In genomic region chr18:78477840-78478239, GRCh38 we compare ENCODE assay signal across 24 cellular contexts.
DNase-seq lines count a peak whose midpoint lies in the region; ATAC-seq, FAIRE-seq and TF ChIP-seq lines count a peak whose summit lies in the region.
"Had no signal": no experiment of that assay in that cellular context is flagged by ENCODE, and none has a peak within 500 bp of the region (broad histone marks: within the 10 kb centered on the region; RNA-seq: fewer than 3 reads in every experiment).

No MANE protein-coding gene starts in this region.

- H3K36me3 Mint-ChIP-seq in progenitor cell of endocrine pancreas (ENCODE audit: insufficient read depth) (no peaks in the 10 kb centered on the region), T-helper 17 cell (ENCODE audit: low read depth) (no peaks in the 10 kb centered on the region)
- H3K36me3 Mint-ChIP-seq: CD4-positive, CD25-positive, alpha-beta regulatory T cell; CD8-positive, alpha-beta T cell had no signal

- H2BK5ac ChIP-seq in H1 (ENCODE audit: low read depth, low read length) = no peak overlapping the region
- no peak overlapping the region for H2BK5ac ChIP-seq in neuronal stem cell (ENCODE audit: low read length)

- H3K4me1 ChIP-seq in H1 (replicated peaks in 1 of 4; ENCODE audit: control insufficient read depth in 3 of 4, insufficient read depth in 4 of 4, low read length in 3 of 4) (no peaks in the 10 kb centered on the region), lung (ENCODE audit: control insufficient read depth in 2 of 2, insufficient read depth in 2 of 2, low read length in 2 of 2) (no peaks in the 10 kb centered on the region), neuronal stem cell (ENCODE audit: control insufficient read depth in 2 of 2, insufficient read depth in 1 of 2, low read depth in 1 of 2, low read length in 2 of 2) (peaks cover 0 to 2% of the 10 kb centered on the region in 2 donors)
- H3K4me1 ChIP-seq: BLaER1, Caco-2 had no signal

- TF ChIP-seq EP300 in H1 (IDR thresholded peaks at IDR 0.05; ENCODE audit: borderline replicate concordance in 1 of 2, low read depth in 2 of 2, low read length in 2 of 2) = no peak

- H3K36me3 ChIP-seq in H1 (ENCODE audit: control insufficient read depth in 2 of 4, insufficient read depth in 4 of 4, low read length in 3 of 4) (no peaks in the 10 kb centered on the region), lung (ENCODE audit: control insufficient read depth in 2 of 2, insufficient read depth in 2 of 2, low read length in 2 of 2) (no peaks in the 10 kb centered on the region), neuronal stem cell (replicated peaks in 1 of 2; ENCODE audit: control insufficient read depth in 2 of 2, insufficient read depth in 2 of 2, low read length in 2 of 2) (no peaks in the 10 kb centered on the region)
- H3K36me3 ChIP-seq: BLaER1 had no signal

- H4K8ac ChIP-seq in H1 (ENCODE audit: extremely low read depth, insufficient read depth, low read length) (peak overlapping the region; percentile 28; the same call in 1 of the 2 replicates), neuronal stem cell (ENCODE audit: low read depth, low read length) (no peak overlapping the region)

- TF ChIP-seq CTCF in H1 (IDR thresholded peaks at IDR 0.05; ENCODE audit: control extremely low read depth in 1 of 3, insufficient read depth in 1 of 3, low read depth in 1 of 3, low read length in 3 of 3) (no peak), lung (IDR thresholded peaks at IDR 0.05; ENCODE audit: control extremely low read depth, extremely low read depth) (no peak), progenitor cell of endocrine pancreas (IDR thresholded peaks at IDR 0.05; ENCODE audit: unreplicated experiment) (no peak)

- H3K27me3 ChIP-seq in H1 (replicated peaks in 1 of 4; ENCODE audit: control insufficient read depth in 3 of 4, extremely low read depth in 1 of 4, insufficient read depth in 3 of 4, low read length in 3 of 4) = no peaks in the 10 kb centered on the region
- no peaks in the 10 kb centered on the region for H3K27me3 ChIP-seq in lung (ENCODE audit: control insufficient read depth, insufficient read depth)
- no peaks in the 10 kb centered on the region for H3K27me3 ChIP-seq in neuronal stem cell (ENCODE audit: control insufficient read depth in 3 of 3, insufficient read depth in 3 of 3, low read depth in 1 of 3, low read length in 3 of 3)
- H3K27me3 ChIP-seq: BLaER1 had no signal

- no peak overlapping the region for H3K4ac ChIP-seq in H1 (replicated peaks; ENCODE audit: insufficient read length, low read depth, low read length)
- H3K4ac ChIP-seq in neuronal stem cell (ENCODE audit: low read length) = no peak overlapping the region

- no peaks in the 10 kb centered on the region for H3K79me2 ChIP-seq in H1 (ENCODE audit: control insufficient read depth in 1 of 2, insufficient read depth in 2 of 2, low read length in 2 of 2)

- no peaks in the 10 kb centered on the region for H4K20me1 ChIP-seq in H1 (replicated peaks in 1 of 2; ENCODE audit: control insufficient read depth in 1 of 2, insufficient read depth in 2 of 2, low read length in 2 of 2)
- H4K20me1 ChIP-seq: BLaER1 had no signal

- H3K9ac ChIP-seq in H1 (replicated peaks in 1 of 4; ENCODE audit: extremely low read depth in 1 of 4, low read depth in 3 of 4, low read length in 3 of 4) = no peak overlapping the region
- H3K9ac ChIP-seq in neuronal stem cell (ENCODE audit: low read depth, low read length, poor library complexity) = no peak overlapping the region
- H3K9ac ChIP-seq: BLaER1, GM23248 had no signal

- H3K23ac ChIP-seq in H1 (ENCODE audit: insufficient read length) (no peak overlapping the region), neuronal stem cell (ENCODE audit: low read depth, low read length, poor library complexity) (no peak overlapping the region)

- no peak overlapping the region for H4K91ac ChIP-seq in H1 (replicated peaks; ENCODE audit: insufficient read length, low read length)
- no peak overlapping the region for H4K91ac ChIP-seq in neuronal stem cell (ENCODE audit: low read depth, low read length, poor library complexity)

- H3K27me3 Mint-ChIP-seq in progenitor cell of endocrine pancreas (no peaks in the 10 kb centered on the region), T-helper 17 cell (no peaks in the 10 kb centered on the region)
- H3K27me3 Mint-ChIP-seq: B cell; CD4-positive, CD25-positive, alpha-beta regulatory T cell had no signal

- no peak overlapping the region for H2AFZ ChIP-seq in H1 (ENCODE audit: low read length)
- H2AFZ ChIP-seq in neuronal stem cell (ENCODE audit: low read length) = no peak overlapping the region
- H2AFZ ChIP-seq: GM23248 had no signal

- no peak overlapping the region for H3K56ac ChIP-seq in H1 (replicated peaks; ENCODE audit: insufficient read length, low read depth, low read length)

- H2AK5ac ChIP-seq in H1 (ENCODE audit: low read depth, low read length) (no peak overlapping the region), neuronal stem cell (ENCODE audit: low read depth, low read length) (no peak overlapping the region)

- H3K4me1 Mint-ChIP-seq in progenitor cell of endocrine pancreas (ENCODE audit: low read depth) = no peaks in the 10 kb centered on the region
- no peaks in the 10 kb centered on the region for H3K4me1 Mint-ChIP-seq in T-helper 17 cell
- H3K4me1 Mint-ChIP-seq: B cell; CD4-positive, CD25-positive, alpha-beta regulatory T cell; H9 had no signal

- no peak overlapping the region for H3K4me3 Mint-ChIP-seq in progenitor cell of endocrine pancreas (ENCODE audit: low read depth)
- no peak overlapping the region for H3K4me3 Mint-ChIP-seq in T-helper 17 cell
- H3K4me3 Mint-ChIP-seq: B cell; CD4-positive, CD25-positive, alpha-beta regulatory T cell; CD8-positive, alpha-beta T cell; H9 had no signal

- no peak for TF ChIP-seq POLR2A in H1 (IDR thresholded peaks at IDR 0.05; ENCODE audit: control extremely low read depth in 1 of 2, low read depth in 2 of 2, low read length in 2 of 2)

- no peaks in the 10 kb centered on the region for H3K9me3 Mint-ChIP-seq in progenitor cell of endocrine pancreas (ENCODE audit: low read depth)
- H3K9me3 Mint-ChIP-seq: CD8-positive, alpha-beta T cell; H9 had no signal

- H3K9me3 ChIP-seq in H1 (ENCODE audit: insufficient read depth in 2 of 2, low read depth in 1 of 2, low read length in 1 of 2) (no peaks in the 10 kb centered on the region; a peak in 2 of 4 replicates), lung (ENCODE audit: control insufficient read depth in 2 of 2, insufficient read depth in 1 of 2, low read length in 1 of 2) (peaks cover 0 to 2% of the 10 kb centered on the region in 2 donors), neuronal stem cell (replicated peaks in 1 of 2; ENCODE audit: control insufficient read depth in 2 of 2, insufficient read depth in 1 of 2, low read depth in 1 of 2, low read length in 2 of 2) (peaks cover 0 to 5% of the 10 kb centered on the region in 2 donors), T-helper 17 cell (ENCODE audit: control insufficient read depth, low read length, poor library complexity, severe bottlenecking) (no peaks in the 10 kb centered on the region)
- H3K9me3 ChIP-seq: BLaER1, Caco-2 had no signal

- ATAC-seq in lung (ENCODE audit: insufficient read depth, low FRiP score) = no peak
- no peak for ATAC-seq in T-helper 17 cell
- ATAC-seq: CD8-positive, alpha-beta T cell; GM12878; HCT116 had no signal

- no peak overlapping the region for H3K18ac ChIP-seq in H1 (ENCODE audit: extremely low read depth, low read length)
- H3K18ac ChIP-seq in neuronal stem cell (ENCODE audit: low read length) = peak overlapping the region; percentile 74

- H3K79me1 ChIP-seq in H1 (ENCODE audit: low read depth, low read length) (no peaks in the 10 kb centered on the region), neuronal stem cell (ENCODE audit: low read depth, low read length) (no peaks in the 10 kb centered on the region)

- POLR2A ChIA-PET in H1 (lab: Charles Lee; ENCODE audit: partially characterized antibody) = no interaction called here

- H2BK120ac ChIP-seq in H1 (replicated peaks; ENCODE audit: low read depth, low read length) (no peak overlapping the region), neuronal stem cell (ENCODE audit: low read depth, low read length) (no peak overlapping the region)

- H3K14ac ChIP-seq in H1 (ENCODE audit: insufficient read length) = no peak overlapping the region
- H3K14ac ChIP-seq in neuronal stem cell (ENCODE audit: low read length) = peak overlapping the region; percentile 76

- H3K4me3 ChIP-seq in H1 (ENCODE audit: extremely low read depth in 1 of 4, insufficient read depth in 2 of 4, low read depth in 3 of 4, low read length in 4 of 4) (no peak overlapping the region), lung (no peak overlapping the region), neuronal stem cell (ENCODE audit: low read length in 2 of 2) (no peak overlapping the region)
- H3K4me3 ChIP-seq: BLaER1, GM12878, GM23248 had no signal

- no peaks in the 10 kb centered on the region for H3K23me2 ChIP-seq in H1 (ENCODE audit: low read depth, low read length)

- H3K27ac ChIP-seq in H1 (ENCODE audit: low read depth, low read length) (no peak overlapping the region), lung (ENCODE audit: low read depth in 1 of 2, low read length in 1 of 2) (no peak overlapping the region), neuronal stem cell (replicated peaks; ENCODE audit: low read length) (no peak overlapping the region)
- H3K27ac ChIP-seq: 22Rv1, BLaER1, C4-2B, GM23248 had no signal

- H2BK20ac ChIP-seq in H1 (ENCODE audit: low read length) = no peak overlapping the region

- H3K4me2 ChIP-seq in H1 (ENCODE audit: insufficient read depth in 1 of 2, low read depth in 2 of 2, low read length in 2 of 2) = no peak overlapping the region
- H3K4me2 ChIP-seq in neuronal stem cell (ENCODE audit: insufficient read depth, low read length, poor library complexity, severe bottlenecking) = no peak overlapping the region
- H3K4me2 ChIP-seq: BLaER1 had no signal

- CTCF ChIA-PET in H1 (lab: Charles Lee; ENCODE audit: partially characterized antibody) = interaction anchor here (1.0 kb wide), 1 partner anchor 18 kb away, joined by 3 read pairs; no protein-coding TSS in a partner anchor

- no peak overlapping the region for H4K5ac ChIP-seq in H1 (ENCODE audit: insufficient read length, low read depth, low read length)

- no peak overlapping the region for H2BK12ac ChIP-seq in H1 (ENCODE audit: low read depth, low read length)
- H2BK12ac ChIP-seq in neuronal stem cell (ENCODE audit: low read length) = no peak overlapping the region

- DNase-seq in H1 (ENCODE audit: low read depth in 1 of 2, low spot score in 2 of 2) = no peak
- DNase-seq in lung (ENCODE audit: low spot score) = peak; percentile 25
- DNase-seq in neuronal stem cell (ENCODE audit: low spot score) = no peak
- DNase-seq in progenitor cell of endocrine pancreas (ENCODE audit: low spot score, unreplicated experiment) = no peak
- no peak for DNase-seq in cortex of kidney (lab: John Stamatoyannopoulos, UW)
- DNase-seq in activated CD4-positive, CD25-positive, alpha-beta regulatory T cell (lab: John Stamatoyannopoulos, UW) = no peak
- DNase-seq in T-helper 17 cell = no peak
- DNase-seq: Caco-2; CD4-positive, CD25-positive, alpha-beta regulatory T cell; CD8-positive, alpha-beta T cell; DMS 273 treated with DMSO at 0.1 percent for 48 hours; DMS79; EL; GDM1; GM23248; H9 had no signal

- no peak for TF ChIP-seq RAD21 in H1 (IDR thresholded peaks at IDR 0.05 in 1 of 2, conservative IDR thresholded peaks at IDR 0.05 in 1 of 2; ENCODE audit: low read depth in 2 of 2, low read length in 2 of 2)

- no peak for FAIRE-seq in H1 (lab: Jason Lieb, UNC)
- FAIRE-seq: A204.1, GM12878, GM19239 had no signal

- H3K27ac Mint-ChIP-seq in progenitor cell of endocrine pancreas (peak overlapping the region; percentile 73), T-helper 17 cell (no peak overlapping the region)
- H3K27ac Mint-ChIP-seq: B cell; CD4-positive, CD25-positive, alpha-beta regulatory T cell; CD8-positive, alpha-beta T cell; H9 had no signal

- H2BK15ac ChIP-seq in H1 (ENCODE audit: low read length) (no peak overlapping the region), neuronal stem cell (ENCODE audit: low read length) (no peak overlapping the region)

- 90% methylated on average over 9 of the region's 9 CpGs; no CpG with 5 or more reads in 1 of the 2 experiments for WGBS in H1 (ENCODE audit: extremely low coverage in 1 of 2, insufficient coverage in 1 of 2, insufficient read length in 1 of 2, insufficient replicate concordance in 2 of 2, low coverage in 1 of 2, low lambda C conversion rate in 2 of 2, missing lambda C conversion rate in 1 of 2), 2 experiments
- 78 to 82% methylated on average over 9 of the region's 9 CpGs for WGBS in lung, 2 donors
- WGBS in neuronal stem cell (ENCODE audit: extremely low coverage in 2 of 2, insufficient read length in 2 of 2, insufficient replicate concordance in 1 of 2), 2 donors = no CpG with 5 or more reads among the region's 9 CpGs
